Comparison of ENCODE assay signal across 13 cellular contexts in the genomic region with DNA sequence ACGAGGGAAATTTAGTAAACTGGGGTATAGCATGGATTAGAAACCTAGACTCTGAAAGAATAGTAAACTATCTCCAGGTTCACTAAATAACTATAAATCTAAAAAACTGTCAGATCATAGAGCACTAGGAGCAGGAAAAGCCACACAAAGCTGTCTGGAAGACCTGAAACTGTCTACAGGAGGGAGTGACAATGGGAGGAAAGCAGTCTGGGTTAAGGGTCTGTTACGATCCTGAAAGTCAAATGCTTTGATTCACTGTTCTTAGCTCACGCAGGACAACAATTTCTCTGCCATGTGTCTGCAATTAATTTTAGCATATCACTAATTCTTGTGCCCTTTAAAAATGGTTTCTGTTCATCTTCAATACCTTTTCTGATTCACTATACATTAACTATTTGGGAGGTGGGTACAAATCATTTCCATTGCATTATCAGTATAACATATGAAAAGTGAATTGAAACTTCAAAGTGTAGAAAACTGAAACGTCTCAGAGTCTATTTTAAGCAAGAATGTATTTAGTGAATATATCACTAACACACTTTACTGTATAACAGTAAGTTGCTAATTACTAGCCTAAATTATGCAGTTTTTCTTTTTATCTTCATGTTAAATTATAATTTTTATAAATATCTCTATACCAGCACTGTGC. TPM values are rescaled to one million over a fixed set of nuclear protein-coding genes. Genes with fewer than 3 reads are reported as not detected.
A peak's percentile ranks its signal among the peaks of the same experiment; 100 is the strongest.
DNase-seq lines count a peak whose midpoint lies in the region; ATAC-seq, FAIRE-seq and TF ChIP-seq lines count a peak whose summit lies in the region.
"Had no signal": no experiment of that assay in that cellular context is flagged by ENCODE, and none has a peak within 500 bp of the region (broad histone marks: within the 10 kb centered on the region; RNA-seq: fewer than 3 reads in every experiment).

No MANE protein-coding gene starts in this region.

- H3K9me1 ChIP-seq in K562 (ENCODE audit: control insufficient read depth, insufficient read depth, low read length) = no peaks in the 10 kb centered on the region

- no peak overlapping the region for H3K4me2 ChIP-seq in K562 (ENCODE audit: insufficient read depth, low read length)

- peaks cover 35% of the 10 kb centered on the region; the same call in 2 of the 3 replicates for H3K36me3 ChIP-seq in K562 (ENCODE audit: control insufficient read depth, insufficient read depth, low read length)
- no peaks in the 10 kb centered on the region for H3K36me3 ChIP-seq in upper lobe of right lung

- CTCF ChIA-PET in K562 (lab: Yijun Ruan, JAX; ENCODE audit: low intra/inter-chr PET ratio) = no interaction called here

- H3K9ac ChIP-seq in K562 (ENCODE audit: insufficient read depth in 1 of 2, low read depth in 2 of 2, low read length in 2 of 2) = no peak overlapping the region

- peaks cover 94% of the 10 kb centered on the region for H3K79me2 ChIP-seq in K562 (ENCODE audit: control insufficient read depth, insufficient read depth, low read length)

- in situ Hi-C loops in K562 (cut with MboI) (no loop called here), KBM-7 (cut with MboI; ENCODE audit: low pct_unique_long_range_greater_than_20kb, low sequenced_read_pairs) (no loop called here)

- H4K20me1 ChIP-seq in K562 (replicated peaks; ENCODE audit: control insufficient read depth, insufficient read depth, low read length) = no peaks in the 10 kb centered on the region

- no peak overlapping the region for H2AFZ ChIP-seq in K562 (ENCODE audit: low read depth, low read length)

- no peak overlapping the region for H3K4me3 ChIP-seq in K562
- H3K4me3 ChIP-seq in upper lobe of right lung = no peak overlapping the region
- H3K4me3 ChIP-seq: body of pancreas, lung had no signal

- TF ChIP-seq EP300 in K562 (IDR thresholded peaks at IDR 0.05; ENCODE audit: low read length) = no peak

- BruUV-seq in K562 (replicated peaks; lab: Mats Ljungman, UMichigan) = no TSS peak

- ATAC-seq in HG03095 (IDR thresholded peaks at IDR 0.05; ENCODE audit: unreplicated experiment) (peak; percentile 63), K562 (peak; percentile 25; the same call in 1 of the 3 replicates), upper lobe of right lung (no peak)
- ATAC-seq: body of pancreas had no signal

- H3K9me3 ChIP-seq in K562 (replicated peaks; ENCODE audit: control insufficient read depth, insufficient read depth, low read depth, low read length) (peaks cover 6% of the 10 kb centered on the region), upper lobe of right lung (no peaks in the 10 kb centered on the region)
- H3K9me3 ChIP-seq: body of pancreas had no signal

- intact Hi-C loops in K562 (cut with micrococcal nuclease) = no loop called here
- intact Hi-C loops in upper lobe of right lung (cut with DNase I) = no loop called here

- H3K27me3 ChIP-seq in K562 (ENCODE audit: control insufficient read depth in 2 of 2, insufficient read depth in 2 of 2, low read length in 2 of 2) (no peaks in the 10 kb centered on the region), upper lobe of right lung (no peaks in the 10 kb centered on the region)
- H3K27me3 ChIP-seq: body of pancreas had no signal

- no peak for TF ChIP-seq POLR2A in K562 (conservative IDR thresholded peaks at IDR 0.05)

- FAIRE-seq in K562 (lab: Jason Lieb, UNC) = no peak

- TF ChIP-seq RAD21 in K562 (CRISPR knock-in tag; conservative IDR thresholded peaks at IDR 0.05 in 1 of 2, IDR thresholded peaks at IDR 0.05 in 1 of 2) = no peak

- POLR2A ChIA-PET in K562 (lab: Yijun Ruan, JAX) = interaction anchor here (0.7 to 2.6 kb wide), 2 partner anchors 13 to 18 kb away, joined by 5 to 8 read pairs; a partner anchor contains a TSS

- TF ChIP-seq CTCF in K562 (IDR thresholded peaks at IDR 0.05 in 2 of 3, conservative IDR thresholded peaks at IDR 0.05 in 1 of 3; ENCODE audit: insufficient read depth in 2 of 3, low read depth in 1 of 3, low read length in 3 of 3) (no peak), upper lobe of right lung (IDR thresholded peaks at IDR 0.05) (no peak)

- no peaks in the 10 kb centered on the region for H3K4me1 ChIP-seq in K562 (replicated peaks in 1 of 2; ENCODE audit: control insufficient read depth in 2 of 2, insufficient read depth in 2 of 2, low read length in 2 of 2)
- H3K4me1 ChIP-seq in upper lobe of right lung = peaks cover 6% of the 10 kb centered on the region
- H3K4me1 ChIP-seq: body of pancreas had no signal

- WGBS in K562 (ENCODE audit: insufficient coverage, low coverage, missing lambda C conversion rate) = 89% methylated on average over 4 of the region's 4 CpGs

- H3K27ac ChIP-seq in K562 (ENCODE audit: extremely low read depth, low read depth, low read length) (no peak overlapping the region), upper lobe of right lung (peak overlapping the region; percentile 9)
- H3K27ac ChIP-seq: 22Rv1, body of pancreas had no signal

- DNase-seq in DMS 273 (lab: John Stamatoyannopoulos, UW; ENCODE audit: unreplicated experiment) (peak; percentile 36), DMS 273 treated with DMSO at 0.1 percent for 48 hours (lab: John Stamatoyannopoulos, UW) (no peak), K562 (ENCODE audit: extremely low read depth in 1 of 4, low spot score in 3 of 4) (no peak), upper lobe of right lung (no peak), AG08396 (ENCODE audit: low spot score) (no peak), KBM-7 (no peak)
- DNase-seq in stimulated activated CD4-positive, alpha-beta T cell treated with anti-CD3 and anti-CD28 coated beads, Interleukin-4, amount 100 ng/mL, for 4 hours = no peak
- DNase-seq: activated CD8-positive, alpha-beta memory T cell treated with anti-CD3 and anti-CD28 coated beads, Interleukin-2, amount 50 U/mL, for 4 hours; body of pancreas; NCI-H2227 treated with DMSO at 0.1 percent for 48 hours had no signal

TF ChIP-seq in K562, 482 proteins besides CTCF, POLR2A, EP300 and RAD21:
- TF ChIP-seq CREB1 (IDR thresholded peaks at IDR 0.05) (no peak), CREB1 (CRISPR knock-in tag; IDR thresholded peaks at IDR 0.05) (no peak), MEIS2 (IDR thresholded peaks at IDR 0.05; ENCODE audit: partially characterized antibody) (peak; percentile 21)

RNA-seq across cellular contexts. Expression of a gene that starts 18.4 kb away (rescaled TPM):
- total RNA-seq in K562 (2011; cell fraction: chromatin; rRNA removed; ENCODE audit: low replicate concordance) = 77.5 and 254 TPM in 2 replicates
- 38.5 and 51.8 TPM in 2 replicates for total RNA-seq in K562 (2011; cell fraction: nucleolus; rRNA removed)
- total RNA-seq in K562 (2011; cell fraction: nucleoplasm; rRNA removed) = 83.7 and 95.0 TPM in 2 replicates
- 57.3 and 63.8 TPM in 2 replicates for total RNA-seq in K562 (2014; rRNA removed)
- 89.0 and 102 TPM in 2 replicates for total RNA-seq in K562 (2014; rRNA removed; fragmentation: Illumina TruSeq; extraction: Trizol)
- 93.6 and 110 TPM in 2 replicates for total RNA-seq in K562 (2015; rRNA removed; fragmentation: Illumina TruSeq; extraction: Trizol)
- 73.6 and 82.0 TPM in 2 replicates for total RNA-seq in K562 (2021)
- polyA plus RNA-seq in K562 (2011; rRNA removed) = 94.4 and 104 TPM in 2 replicates
- 23.4 and 61.8 TPM in 2 replicates for polyA plus RNA-seq in K562 (2011; cell fraction: cytosol; rRNA removed)
- polyA plus RNA-seq in K562 (2011; cell fraction: nucleus; rRNA removed) = 102 and 139 TPM in 2 replicates
- polyA plus RNA-seq in K562 (2012) = 34.8 and 35.9 TPM in 2 replicates
- 58.0 and 68.5 TPM in 2 replicates for polyA plus RNA-seq in K562 (2014; fragmentation: Illumina TruSeq; extraction: Trizol)
- polyA plus RNA-seq in K562 (2014; fragmentation: Nextera tagmentation; extraction: Ambion mirVana) = 10 to 100 TPM; 22.6 to 24.6 TPM
- polyA plus RNA-seq in K562 (2014; rRNA removed) = 47.2 and 53.6 TPM in 2 replicates
- 211 and 286 TPM in 2 replicates for polyA minus RNA-seq in K562 (2011; rRNA and poly(A)+ RNA removed)
- polyA minus RNA-seq in K562 (2011; cell fraction: cytosol; rRNA and poly(A)+ RNA removed) = 54.7 and 83.7 TPM in 2 replicates
- 128 and 283 TPM in 2 replicates for polyA minus RNA-seq in K562 (2011; cell fraction: nucleus; rRNA and poly(A)+ RNA removed)
- total RNA-seq in upper lobe of right lung = 86.5 TPM

RNA-seq across cellular contexts. Expression of a gene that starts 19.1 kb away (rescaled TPM):
- 59.4 and 127 TPM in 2 replicates for total RNA-seq in K562 (2011; cell fraction: chromatin; rRNA removed; ENCODE audit: low replicate concordance)
- 15.7 and 21.7 TPM in 2 replicates for total RNA-seq in K562 (2011; cell fraction: nucleolus; rRNA removed)
- total RNA-seq in K562 (2011; cell fraction: nucleoplasm; rRNA removed) = 42.4 and 44.1 TPM in 2 replicates
- total RNA-seq in K562 (2014; rRNA removed) (17.9 and 22.7 TPM in 2 replicates), K562 (2014; rRNA removed; fragmentation: Illumina TruSeq; extraction: Trizol) (24.5 and 25.4 TPM in 2 replicates), K562 (2015; rRNA removed; fragmentation: Illumina TruSeq; extraction: Trizol) (26.6 and 32.6 TPM in 2 replicates), K562 (2021) (23.8 and 26.1 TPM in 2 replicates), upper lobe of right lung (71.9 TPM)
- polyA plus RNA-seq in K562 (2011; rRNA removed) (36.7 and 38.7 TPM in 2 replicates), K562 (2014; fragmentation: Illumina TruSeq; extraction: Trizol) (17.5 and 25.0 TPM in 2 replicates), K562 (2014; fragmentation: Nextera tagmentation; extraction: Ambion mirVana) (10 to 100 TPM; 21.6 to 29.6 TPM), K562 (2014; rRNA removed) (17.4 and 28.8 TPM in 2 replicates)
- polyA plus RNA-seq in K562 (2011; cell fraction: cytosol; rRNA removed) = 17.0 and 20.6 TPM in 2 replicates
- 24.8 and 39.9 TPM in 2 replicates for polyA plus RNA-seq in K562 (2011; cell fraction: nucleus; rRNA removed)
- polyA plus RNA-seq in K562 (2012) = 17.8 and 30.1 TPM in 2 replicates
- polyA minus RNA-seq in K562 (2011; rRNA and poly(A)+ RNA removed) = 56.5 and 97.6 TPM in 2 replicates
- 11.2 and 20.3 TPM in 2 replicates for polyA minus RNA-seq in K562 (2011; cell fraction: cytosol; rRNA and poly(A)+ RNA removed)
- polyA minus RNA-seq in K562 (2011; cell fraction: nucleus; rRNA and poly(A)+ RNA removed) = 25.3 and 52.1 TPM in 2 replicates
